17 cellular contexts compared by ENCODE assay signal in the genomic region with DNA sequence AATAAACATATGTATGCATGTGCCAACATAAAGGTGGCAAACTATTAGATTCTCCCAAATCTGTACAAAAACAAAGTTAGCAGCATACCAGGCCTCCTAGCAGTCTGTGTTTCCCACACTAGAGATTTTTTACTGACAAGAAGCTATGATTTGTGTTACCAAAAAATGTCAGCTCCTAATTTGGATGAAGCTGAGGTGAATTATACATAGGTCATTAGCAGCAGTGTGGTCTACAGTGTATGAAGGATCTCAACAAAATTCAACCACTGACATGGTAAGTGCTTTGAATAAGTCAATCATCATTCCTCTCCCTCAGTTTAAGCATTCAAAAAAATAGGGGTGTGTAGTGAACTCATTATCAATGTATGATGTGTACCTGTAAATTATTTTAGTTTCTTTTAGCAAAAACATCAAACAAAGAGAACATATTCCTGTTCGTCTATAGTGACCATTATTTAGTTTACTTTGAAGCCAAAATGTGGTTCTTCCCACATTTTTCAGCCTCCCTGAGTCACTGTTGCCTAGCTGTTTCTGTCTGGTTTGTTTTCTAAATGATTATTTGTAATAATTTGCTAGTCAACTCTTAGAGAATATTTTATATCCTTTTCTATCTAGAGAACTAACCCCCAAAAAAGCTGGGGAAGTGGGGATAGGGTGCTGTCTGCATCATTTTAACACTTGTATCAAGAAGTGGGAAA.
"Had no signal": no experiment of that assay in that cellular context is flagged by ENCODE, and none has a peak within 500 bp of the region (broad histone marks: within the 10 kb centered on the region; RNA-seq: fewer than 3 reads in every experiment).

No MANE protein-coding gene starts in this region.

- DNase-seq: activated CD4-positive, alpha-beta T cell treated with anti-CD3 and anti-CD28 coated beads for 48 hours; activated CD8-positive, alpha-beta memory T cell treated with anti-CD3 and anti-CD28 coated beads, Interleukin-2, amount 50 U/mL, for 48 hours; activated CD8-positive, alpha-beta T cell treated with anti-CD3 and anti-CD28 coated beads, Interleukin-2, amount 10 ng/mL, durations not matched to agents 7 days and 5 days; caudate nucleus; cortex of kidney; effector memory CD4-positive, alpha-beta T cell; glutamatergic neuron; immature natural killer cell; left cardiac atrium; naive thymus-derived CD8-positive, alpha-beta T cell; nucleus accumbens; right lobe of liver; stimulated activated CD4-positive, alpha-beta T cell treated with anti-CD3 and anti-CD28 coated beads, Interleukin-12 subunit alpha, Interleukin-12 subunit beta, amount 100 ng/mL, for 4 hours; stimulated activated naive CD4-positive, alpha-beta T cell treated with Interleukin-2 at 50 U/mL for 16 hours; T-helper 9 cell had no signal

- H3K27me3 Mint-ChIP-seq: progenitor cell of endocrine pancreas, type B pancreatic cell had no signal

- H3K4me1 Mint-ChIP-seq: immature natural killer cell; naive thymus-derived CD8-positive, alpha-beta T cell had no signal

- H3K36me3 Mint-ChIP-seq: immature natural killer cell had no signal

- H3K4me3 Mint-ChIP-seq: activated CD8-positive, alpha-beta T cell treated with anti-CD3 and anti-CD28 coated beads, Interleukin-2, amount 10 ng/mL, durations not matched to agents 7 days and 5 days; immature natural killer cell; naive thymus-derived CD8-positive, alpha-beta T cell; type B pancreatic cell had no signal

- H3K27ac Mint-ChIP-seq: activated CD8-positive, alpha-beta T cell treated with anti-CD3 and anti-CD28 coated beads, Interleukin-2, amount 10 ng/mL, durations not matched to agents 7 days and 5 days; immature natural killer cell; naive thymus-derived CD8-positive, alpha-beta T cell; progenitor cell of endocrine pancreas; type B pancreatic cell had no signal

- ATAC-seq: activated CD8-positive, alpha-beta T cell treated with anti-CD3 and anti-CD28 coated beads, Interleukin-2, amount 10 ng/mL, durations not matched to agents 7 days and 5 days; left cardiac atrium; naive thymus-derived CD8-positive, alpha-beta T cell; right lobe of liver had no signal
